In genomic region chr1:100265562-100265930, GRCh38 we compare ENCODE assay signal across 8 cellular contexts. TPM values are rescaled to one million over a fixed set of nuclear protein-coding genes. Genes with fewer than 3 reads are reported as not detected.
DNase-seq lines count a peak whose midpoint lies in the region; ATAC-seq and TF ChIP-seq lines count a peak whose summit lies in the region.

No MANE protein-coding gene starts in this region.

- POLR2A ChIA-PET in Panc1 (lab: Charles Lee), result no interaction called here

- H2BK120ac ChIP-seq in mesendoderm (ENCODE audit: low read depth, low read length), result no peak overlapping the region

- no CpG with 5 or more reads among the region's 12 CpGs for WGBS in mesendoderm (ENCODE audit: extremely low coverage, insufficient coverage, low lambda C conversion rate)

- intact Hi-C loops in Panc1 (cut with micrococcal nuclease; ENCODE audit: unreplicated experiment) (no loop called here), vagina (cut with DNase I) (loop anchor here (10.0 kb wide), 1 partner anchor 131 kb away; the partner anchor contains the start of genes SASS6 and TRMT13)

- no peak overlapping the region for H4K5ac ChIP-seq in mesendoderm (ENCODE audit: low read length)

- BruUV-seq in Panc1 (replicated peaks; lab: Mats Ljungman, UMichigan), result TSS peak; percentile 85

- H3K4me3 ChIP-seq in Panc1 (ENCODE audit: low read depth in 2 of 2, low read length in 2 of 2) (peak overlapping the region; percentile 67 to 88), duodenal mucosa (ENCODE audit: low read depth in 1 of 2, low read length in 2 of 2) (peak overlapping the region; percentile 98 to 99), mesendoderm (ENCODE audit: low read length) (peak overlapping the region; percentile 55), vagina (peak overlapping the region; percentile 72 to 74)

- DNase-seq in AG08396 (ENCODE audit: low spot score) (peak; percentile 12), Panc1 (ENCODE audit: low read depth, low spot score) (no peak), mesendoderm (no peak), vagina (ENCODE audit: extremely low spot score in 2 of 2) (no peak), NCI-H187 (lab: John Stamatoyannopoulos, UW) (no peak)

- no peak overlapping the region for H2BK5ac ChIP-seq in mesendoderm (ENCODE audit: low read length)

- CTCF ChIA-PET in Panc1 (lab: Charles Lee), result no interaction called here

- no peak overlapping the region for H3K18ac ChIP-seq in mesendoderm (ENCODE audit: low read length)

- H4K8ac ChIP-seq in mesendoderm (ENCODE audit: low read depth, low read length), result no peak overlapping the region

- peaks cover 5% of the 10 kb centered on the region for H3K4me1 ChIP-seq in Panc1 (ENCODE audit: control insufficient read depth, insufficient read depth, low read length)
- peaks cover 14 to 21% of the 10 kb centered on the region in 2 donors for H3K4me1 ChIP-seq in duodenal mucosa (ENCODE audit: control insufficient read depth in 1 of 2, insufficient read depth in 2 of 2, low read length in 2 of 2)
- H3K4me1 ChIP-seq in mesendoderm (ENCODE audit: control insufficient read depth, low read depth, low read length), result no peaks in the 10 kb centered on the region
- H3K4me1 ChIP-seq in vagina, result peaks cover 43% of the 10 kb centered on the region

- H3K9ac ChIP-seq in duodenal mucosa (ENCODE audit: low read depth in 1 of 2, low read length in 2 of 2) (peak overlapping the region; percentile 89 to 97), mesendoderm (ENCODE audit: low read length) (peak overlapping the region; percentile 73)

- peak; percentile 33 for ATAC-seq in GM18505 (IDR thresholded peaks at IDR 0.05; ENCODE audit: unreplicated experiment)
- ATAC-seq in HG02943 (IDR thresholded peaks at IDR 0.05; ENCODE audit: low read depth, unreplicated experiment), result peak; percentile 32
- peak; percentile 54 for ATAC-seq in Panc1

- H3K79me1 ChIP-seq in mesendoderm (ENCODE audit: low read length), result peaks cover 7% of the 10 kb centered on the region

- TF ChIP-seq POLR2A in GM18505 (IDR thresholded peaks at IDR 0.05; ENCODE audit: borderline replicate concordance, extremely low read depth, insufficient read depth, insufficient read length), result no peak
- TF ChIP-seq POLR2A in vagina (IDR thresholded peaks at IDR 0.05), result no peak

- H3K23ac ChIP-seq in mesendoderm (ENCODE audit: low read length), result no peak overlapping the region

- no peak for TF ChIP-seq CTCF in Panc1 (IDR thresholded peaks at IDR 0.05)
- TF ChIP-seq CTCF in vagina (IDR thresholded peaks at IDR 0.05), result no peak

- H3K4ac ChIP-seq in mesendoderm (ENCODE audit: low read depth, low read length), result no peak overlapping the region

- H3K36me3 ChIP-seq in Panc1 (ENCODE audit: control insufficient read depth, insufficient read depth, low read length) (peaks cover 18% of the 10 kb centered on the region), duodenal mucosa (ENCODE audit: control insufficient read depth in 1 of 2, insufficient read depth in 2 of 2, low read length in 2 of 2) (peaks cover 11 to 17% of the 10 kb centered on the region in 2 donors), mesendoderm (ENCODE audit: control insufficient read depth, insufficient read depth, low read length) (no peaks in the 10 kb centered on the region), vagina (peaks cover 0 to 27% of the 10 kb centered on the region in 2 donors)

- H2BK15ac ChIP-seq in mesendoderm (replicated peaks; ENCODE audit: low read depth), result no peak overlapping the region

- peaks cover 15% of the 10 kb centered on the region for H3K79me2 ChIP-seq in mesendoderm (ENCODE audit: control insufficient read depth, insufficient read depth, low read length)

- H3K27me3 ChIP-seq in Panc1 (ENCODE audit: control insufficient read depth, insufficient read depth, low read length), result no peaks in the 10 kb centered on the region
- H3K27me3 ChIP-seq in duodenal mucosa (ENCODE audit: control insufficient read depth in 1 of 2, insufficient read depth in 2 of 2, low read length in 2 of 2), result no peaks in the 10 kb centered on the region
- no peaks in the 10 kb centered on the region for H3K27me3 ChIP-seq in mesendoderm (ENCODE audit: insufficient read depth, low read length, poor library complexity)
- H3K27me3 ChIP-seq in vagina, result no peaks in the 10 kb centered on the region

- in situ Hi-C loops in Panc1 (cut with HindIII; ENCODE audit: low pct_unique_long_range_greater_than_20kb, low sequenced_read_pairs), result no loop called here

- H3K27ac ChIP-seq in Panc1 (ENCODE audit: low read length) (peak overlapping the region; percentile 89), duodenal mucosa (ENCODE audit: low read depth, low read length) (peak overlapping the region; percentile 81), mesendoderm (ENCODE audit: low read depth, low read length) (no peak overlapping the region), vagina (peak overlapping the region; percentile 68)

- no peaks in the 10 kb centered on the region for H3K9me3 ChIP-seq in Panc1 (ENCODE audit: control insufficient read depth, insufficient read depth, low read depth, low read length)
- no peaks in the 10 kb centered on the region for H3K9me3 ChIP-seq in duodenal mucosa (ENCODE audit: control insufficient read depth in 1 of 2, low read length in 2 of 2)
- H3K9me3 ChIP-seq in vagina, result no peaks in the 10 kb centered on the region

- H3K56ac ChIP-seq in mesendoderm (ENCODE audit: low read length), result peak overlapping the region; percentile 81

- no peak overlapping the region for H2AK5ac ChIP-seq in mesendoderm (ENCODE audit: low read length)

- peak overlapping the region; percentile 77 for H3K4me2 ChIP-seq in mesendoderm (ENCODE audit: low read length)

RNA-seq across cellular contexts. Expression of gene RTCA, which starts 0.5 kb away (rescaled TPM):
- total RNA-seq in Panc1 (2021; ENCODE audit: unreplicated experiment) (33.1 TPM), vagina (14.5 TPM)
- polyA plus RNA-seq in Panc1 (2012; ENCODE audit: insufficient read length), result 19.5 TPM
- 39.0 TPM for polyA plus RNA-seq in mesendoderm (2013, experiment 1 of 2)
- 38.3 TPM for polyA plus RNA-seq in mesendoderm (2013, experiment 2 of 2)

RNA-seq across cellular contexts. Expression of gene DBT, which starts 15.9 kb away (rescaled TPM):
- total RNA-seq in Panc1 (2021; ENCODE audit: unreplicated experiment) (5.2 TPM), vagina (7.4 TPM)
- 1.2 TPM for polyA plus RNA-seq in Panc1 (2012; ENCODE audit: insufficient read length)
- polyA plus RNA-seq in mesendoderm (2013, experiment 1 of 2), result 6.3 TPM
- 6.0 TPM for polyA plus RNA-seq in mesendoderm (2013, experiment 2 of 2)
